ENCODE assay signal across 21 cellular contexts in the genomic region with DNA sequence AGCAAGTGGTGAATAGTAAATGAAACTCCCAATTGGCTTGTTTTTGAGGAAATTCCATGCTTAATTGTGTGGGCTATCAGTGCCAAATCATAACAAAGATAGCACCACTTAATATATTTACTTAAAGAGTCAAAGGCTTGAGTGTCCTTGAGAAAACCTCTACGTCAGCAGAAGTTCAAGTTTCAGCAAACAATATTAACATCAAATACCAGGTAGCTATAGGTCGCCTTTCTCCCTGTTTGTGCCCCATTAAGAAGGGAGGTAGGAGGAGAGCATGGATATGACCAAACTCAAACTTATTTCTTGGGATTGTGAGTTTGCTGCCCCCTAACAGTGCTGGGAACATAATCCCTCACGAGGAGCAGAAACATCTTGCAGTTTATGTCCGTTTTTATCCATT.
A peak's percentile ranks its signal among the peaks of the same experiment; 100 is the strongest.
DNase-seq lines count a peak whose midpoint lies in the region; ATAC-seq, FAIRE-seq and TF ChIP-seq lines count a peak whose summit lies in the region.
"Had no signal": no experiment of that assay in that cellular context is flagged by ENCODE, and none has a peak within 500 bp of the region (broad histone marks: within the 10 kb centered on the region; RNA-seq: fewer than 3 reads in every experiment).

No MANE protein-coding gene starts in this region.

- CTCF ChIA-PET in K562 (lab: Yijun Ruan, JAX; ENCODE audit: low intra/inter-chr PET ratio), result no interaction called here

- TF ChIP-seq CTCF in K562 (IDR thresholded peaks at IDR 0.05 in 2 of 3, conservative IDR thresholded peaks at IDR 0.05 in 1 of 3; ENCODE audit: insufficient read depth in 2 of 3, low read depth in 1 of 3, low read length in 3 of 3) (no peak), transverse colon (IDR thresholded peaks at IDR 0.05) (no peak)

- intact Hi-C loops in K562 (cut with micrococcal nuclease) (no loop called here), transverse colon (cut with DNase I; ENCODE audit: low total_unique reads) (no loop called here)

- H3K4me3 ChIP-seq in K562 (no peak overlapping the region), transverse colon (no peak overlapping the region)

- ATAC-seq in K562 (no peak), HG03097 (IDR thresholded peaks at IDR 0.05; ENCODE audit: low FRiP score, unreplicated experiment) (no peak), GM18858 (IDR thresholded peaks at IDR 0.05; ENCODE audit: unreplicated experiment) (no peak)
- ATAC-seq: PC-3, SK-N-SH treated with all-trans-retinoic acid at 6 μM for 48 hours had no signal

- TF ChIP-seq EP300 in K562 (IDR thresholded peaks at IDR 0.05; ENCODE audit: low read length) (no peak), transverse colon (IDR thresholded peaks at IDR 0.05; ENCODE audit: low read depth) (no peak)

- in situ Hi-C loops in K562 (cut with MboI), result no loop called here
- in situ Hi-C loops in transverse colon (cut with MboI; ENCODE audit: low pct_ligation_motif_present in 1 of 4, low pct_unique_long_range_greater_than_20kb in 1 of 4, low sequenced_read_pairs in 3 of 4), result no loop called here

- no peaks in the 10 kb centered on the region for H3K36me3 ChIP-seq in K562 (ENCODE audit: control insufficient read depth, insufficient read depth, low read length)
- H3K36me3 ChIP-seq in transverse colon, result no peaks in the 10 kb centered on the region
- H3K36me3 ChIP-seq: BE2C had no signal

- TF ChIP-seq RAD21 in K562 (CRISPR knock-in tag; conservative IDR thresholded peaks at IDR 0.05 in 1 of 2, IDR thresholded peaks at IDR 0.05 in 1 of 2), result no peak

- no peaks in the 10 kb centered on the region for H3K9me3 ChIP-seq in K562 (replicated peaks; ENCODE audit: control insufficient read depth, insufficient read depth, low read depth, low read length)
- H3K9me3 ChIP-seq in transverse colon, result no peaks in the 10 kb centered on the region
- H3K9me3 ChIP-seq: BE2C, Caco-2 had no signal

- H3K27me3 ChIP-seq in K562 (ENCODE audit: control insufficient read depth in 2 of 2, insufficient read depth in 2 of 2, low read length in 2 of 2) (no peaks in the 10 kb centered on the region), transverse colon (no peaks in the 10 kb centered on the region)
- H3K27me3 ChIP-seq: BE2C had no signal

- H3K4me2 ChIP-seq in K562 (ENCODE audit: insufficient read depth, low read length), result no peak overlapping the region

- POLR2A ChIA-PET in K562 (lab: Yijun Ruan, JAX), result no interaction called here

- 2% methylated on average over 4 of the region's 4 CpGs for WGBS in K562 (ENCODE audit: insufficient coverage, low coverage, missing lambda C conversion rate)
- 52 to 54% methylated on average over 4 of the region's 4 CpGs for WGBS in transverse colon (ENCODE audit: low coverage in 1 of 2), 2 donors

- no peak overlapping the region for H2AFZ ChIP-seq in K562 (ENCODE audit: low read depth, low read length)

- H3K27ac ChIP-seq in K562 (ENCODE audit: extremely low read depth, low read depth, low read length) (no peak overlapping the region), transverse colon (no peak overlapping the region)

- H3K9me1 ChIP-seq in K562 (ENCODE audit: control insufficient read depth, insufficient read depth, low read length), result no peaks in the 10 kb centered on the region

- H3K79me2 ChIP-seq in K562 (ENCODE audit: control insufficient read depth, insufficient read depth, low read length), result no peaks in the 10 kb centered on the region

- H3K4me1 ChIP-seq in K562 (replicated peaks in 1 of 2; ENCODE audit: control insufficient read depth in 2 of 2, insufficient read depth in 2 of 2, low read length in 2 of 2) (no peaks in the 10 kb centered on the region), transverse colon (no peaks in the 10 kb centered on the region)
- H3K4me1 ChIP-seq: BE2C, Caco-2 had no signal

- no peaks in the 10 kb centered on the region for H4K20me1 ChIP-seq in K562 (replicated peaks; ENCODE audit: control insufficient read depth, insufficient read depth, low read length)

- BruUV-seq in K562 (replicated peaks; lab: Mats Ljungman, UMichigan), result no TSS peak

- DNase-seq in NCI-H748 (lab: John Stamatoyannopoulos, UW; ENCODE audit: unreplicated experiment), result peak; percentile 12
- no peak for DNase-seq in NCI-H748 treated with DMSO at 0.1 percent for 48 hours (lab: John Stamatoyannopoulos, UW)
- peak; percentile 5 for DNase-seq in NCI-H2029 (lab: John Stamatoyannopoulos, UW)
- DNase-seq in K562 (ENCODE audit: extremely low read depth in 1 of 4, low spot score in 3 of 4), result no peak
- no peak for DNase-seq in stimulated activated CD4-positive, alpha-beta T cell treated with anti-CD3 and anti-CD28 coated beads, Interleukin-15, amount 100 ng/mL, for 24 hours
- DNase-seq in transverse colon, result no peak
- DNase-seq: BE2C; Caco-2; CD4-positive, alpha-beta T cell; H9; NCI-H187; NCI-H2171; NCI-H82; PC-3; RPMI8226; SIG-M5; T-helper 1 cell had no signal

- TF ChIP-seq POLR2A in K562 (conservative IDR thresholded peaks at IDR 0.05) (no peak), transverse colon (IDR thresholded peaks at IDR 0.05) (no peak)

- no peak for FAIRE-seq in K562 (lab: Jason Lieb, UNC)
- FAIRE-seq: HTR-8/SVneo had no signal

- H3K9ac ChIP-seq in K562 (ENCODE audit: insufficient read depth in 1 of 2, low read depth in 2 of 2, low read length in 2 of 2), result no peak overlapping the region

TF ChIP-seq in K562, 482 proteins besides CTCF, POLR2A, EP300 and RAD21:
- peak; percentile 13; the same call in 1 of the 2 replicates for TF ChIP-seq ZNF316 (IDR thresholded peaks at IDR 0.05)
- TF ChIP-seq RFX5 (IDR thresholded peaks at IDR 0.05; ENCODE audit: low read depth, low read length), result no peak

Comparison
In these comparisons a context has a peak if more than half of its experiments do, and no peak if none do; other contexts are left out.
1. DNase-seq: peak in NCI-H748 (single experiment) and NCI-H2029 (single experiment); none in NCI-H748 treated with DMSO at 0.1 percent for 48 hours (single experiment), K562 (0 of 4), stimulated activated CD4-positive, alpha-beta T cell treated with anti-CD3 and anti-CD28 coated beads, Interleukin-15, amount 100 ng/mL, for 24 hours (single experiment) and transverse colon (single experiment).